In genomic region chr17:43019418-43019817, GRCh38 we compare ENCODE assay signal across 11 cellular contexts. TPM values are rescaled to one million over a fixed set of nuclear protein-coding genes. Genes with fewer than 3 reads are reported as not detected.
DNase-seq lines count a peak whose midpoint lies in the region; ATAC-seq and TF ChIP-seq lines count a peak whose summit lies in the region.
"Had no signal": no experiment of that assay in that cellular context is flagged by ENCODE, and none has a peak within 500 bp of the region (broad histone marks: within the 10 kb centered on the region; RNA-seq: fewer than 3 reads in every experiment).

No MANE protein-coding gene starts in this region.

- no peak overlapping the region for H2AK5ac ChIP-seq in mesenchymal stem cell (ENCODE audit: low read length, severe bottlenecking)

- TF ChIP-seq CTCF in SK-N-SH (IDR thresholded peaks at IDR 0.05) (no peak), body of pancreas (IDR thresholded peaks at IDR 0.05) (no peak), thyroid gland (IDR thresholded peaks at IDR 0.05) (no peak)

- ATAC-seq in SK-N-SH treated with all-trans-retinoic acid at 6 μM for 48 hours = no peak
- no peak for ATAC-seq in body of pancreas
- ATAC-seq: foreskin keratinocyte had no signal

- H3K4me3 ChIP-seq in SK-N-SH (ENCODE audit: low read depth in 2 of 2, low read length in 1 of 2) = no peak overlapping the region
- H3K4me3 ChIP-seq in body of pancreas = no peak overlapping the region
- peak overlapping the region in 1 of 2 experiments; percentile 99 for H3K4me3 ChIP-seq in mesenchymal stem cell (ENCODE audit: insufficient read depth in 1 of 2, low read depth in 1 of 2, low read length in 2 of 2)
- no peak overlapping the region for H3K4me3 ChIP-seq in thyroid gland (replicated peaks in 1 of 3)
- H3K4me3 ChIP-seq in MG63 = no peak overlapping the region

- H4K8ac ChIP-seq in mesenchymal stem cell (ENCODE audit: low read length) = no peak overlapping the region

- H3K79me2 ChIP-seq in SK-N-SH (ENCODE audit: insufficient read depth) = peaks cover 31% of the 10 kb centered on the region

- H3F3A ChIP-seq in SK-N-SH (replicated peaks; ENCODE audit: insufficient read depth) = peaks cover 2% of the 10 kb centered on the region

- no peak overlapping the region for H2BK120ac ChIP-seq in mesenchymal stem cell (ENCODE audit: low read depth, low read length)

- DNase-seq in SK-N-SH = no peak
- no peak for DNase-seq in body of pancreas
- peak; percentile 54 for DNase-seq in mesenchymal stem cell
- DNase-seq in thyroid gland = no peak
- no peak for DNase-seq in MG63
- no peak for DNase-seq in stimulated activated CD4-positive, alpha-beta T cell treated with anti-CD3 and anti-CD28 coated beads, Interleukin-12 subunit alpha, Interleukin-12 subunit beta, amount 100 ng/mL, for 4 hours
- DNase-seq in NCI-H2029 (lab: John Stamatoyannopoulos, UW) = no peak
- DNase-seq: activated CD8-positive, alpha-beta memory T cell treated with anti-CD3 and anti-CD28 coated beads for 24 hours; foreskin keratinocyte had no signal

- H2AFZ ChIP-seq in SK-N-SH (ENCODE audit: low read depth) (no peak overlapping the region), mesenchymal stem cell (ENCODE audit: low read depth, low read length) (no peak overlapping the region)

- no peaks in the 10 kb centered on the region for H3K9me3 ChIP-seq in SK-N-SH
- no peaks in the 10 kb centered on the region for H3K9me3 ChIP-seq in body of pancreas
- no peaks in the 10 kb centered on the region for H3K9me3 ChIP-seq in mesenchymal stem cell (ENCODE audit: control insufficient read depth, low read length)
- no peaks in the 10 kb centered on the region for H3K9me3 ChIP-seq in thyroid gland
- no peaks in the 10 kb centered on the region for H3K9me3 ChIP-seq in MG63

- H2BK15ac ChIP-seq in mesenchymal stem cell (ENCODE audit: low read depth, poor library complexity, severe bottlenecking) = peak overlapping the region; percentile 15

- H3K79me1 ChIP-seq in mesenchymal stem cell (replicated peaks; ENCODE audit: low read length, poor library complexity, severe bottlenecking) = peaks cover 24% of the 10 kb centered on the region

- CTCF ChIA-PET in SK-N-SH (lab: Yijun Ruan, JAX) = interaction anchor here (2.4 kb wide), 1 partner anchor 21 kb away, joined by 9 read pairs; the partner anchor contains the start of gene RPL27

- H3K4me1 ChIP-seq in SK-N-SH (ENCODE audit: control insufficient read depth in 1 of 2, insufficient read depth in 2 of 2, low read depth in 1 of 2, low read length in 1 of 2) = peaks cover 0 to 26% of the 10 kb centered on the region in 2 experiments; a peak in 2 of 4 replicates
- H3K4me1 ChIP-seq in body of pancreas = peaks cover 27% of the 10 kb centered on the region
- H3K4me1 ChIP-seq in mesenchymal stem cell (ENCODE audit: control insufficient read depth, insufficient read depth, low read depth, low read length) = peaks cover 25% of the 10 kb centered on the region
- H3K4me1 ChIP-seq in thyroid gland = peaks cover 2 to 54% of the 10 kb centered on the region in 2 donors
- H3K4me1 ChIP-seq: foreskin keratinocyte had no signal

- no peak overlapping the region for H3K14ac ChIP-seq in mesenchymal stem cell (ENCODE audit: low read length in 2 of 2)

- intact Hi-C loops in body of pancreas (cut with DNase I) (loop anchor here (10.0 kb wide), 1 partner anchor 325 kb away; no protein-coding TSS in a partner anchor), thyroid gland (cut with DNase I) (loop anchor here (10.0 kb wide), 1 partner anchor 295 kb away; no protein-coding TSS in a partner anchor)

- no peak overlapping the region for H3K23ac ChIP-seq in mesenchymal stem cell (ENCODE audit: low read length in 2 of 2)

- H3K4ac ChIP-seq in mesenchymal stem cell (ENCODE audit: low read depth in 1 of 2, low read length in 2 of 2) = peak overlapping the region; percentile 5 to 79

- no peak overlapping the region for H4K91ac ChIP-seq in mesenchymal stem cell (ENCODE audit: low read length)

- peak overlapping the region; percentile 43 to 69 for H2BK12ac ChIP-seq in mesenchymal stem cell (ENCODE audit: low read length in 2 of 2)

- H3K9me2 ChIP-seq in SK-N-SH = no peaks in the 10 kb centered on the region

- H3K36me3 ChIP-seq in SK-N-SH (replicated peaks in 1 of 2; ENCODE audit: control insufficient read depth in 1 of 2, insufficient read depth in 2 of 2, low read length in 1 of 2) (peaks cover 15 to 26% of the 10 kb centered on the region in 2 experiments), body of pancreas (replicated peaks in 1 of 2; ENCODE audit: insufficient read depth in 1 of 2, low read depth in 2 of 2) (no peaks in the 10 kb centered on the region), mesenchymal stem cell (ENCODE audit: control insufficient read depth in 1 of 2, insufficient read depth in 2 of 2, low read depth in 1 of 2, low read length in 2 of 2) (peaks cover 44 to 56% of the 10 kb centered on the region in 2 experiments), thyroid gland (peaks cover 3 to 21% of the 10 kb centered on the region in 2 donors), MG63 (peaks cover 55% of the 10 kb centered on the region)

- H4K20me1 ChIP-seq in SK-N-SH (ENCODE audit: insufficient read depth) = 0 out of 2 replicates have a peak, but pooled peaks cover 6% of the 10 kb centered on the region

- H3K9ac ChIP-seq in SK-N-SH (no peak overlapping the region), mesenchymal stem cell (ENCODE audit: low read length) (peak overlapping the region; percentile 96)

- H3K27me3 ChIP-seq in SK-N-SH (ENCODE audit: insufficient read depth) (no peaks in the 10 kb centered on the region), body of pancreas (no peaks in the 10 kb centered on the region), mesenchymal stem cell (ENCODE audit: control insufficient read depth in 1 of 2, insufficient read depth in 1 of 2, low read length in 2 of 2) (no peaks in the 10 kb centered on the region), thyroid gland (no peaks in the 10 kb centered on the region), MG63 (no peaks in the 10 kb centered on the region)

- H3K4me2 ChIP-seq in SK-N-SH (peak overlapping the region; percentile 98; the same call in 1 of the 2 replicates), mesenchymal stem cell (ENCODE audit: low read length, poor library complexity, severe bottlenecking) (no peak overlapping the region)

- no peak for TF ChIP-seq RAD21 in SK-N-SH (IDR thresholded peaks at IDR 0.05; ENCODE audit: low read length)

- TF ChIP-seq POLR2A in body of pancreas (IDR thresholded peaks at IDR 0.05) = no peak
- TF ChIP-seq POLR2A in thyroid gland (IDR thresholded peaks at IDR 0.05) = no peak

- H3K27ac ChIP-seq in SK-N-SH (ENCODE audit: low read depth in 2 of 2, low read length in 1 of 2) (peak overlapping the region in 1 of 2 experiments; percentile 20; a peak in 1 of 4 replicates), body of pancreas (peak overlapping the region in 3 of 4 donors; percentile 21 to 36 (median 34)), mesenchymal stem cell (ENCODE audit: low read length, poor library complexity, severe bottlenecking) (no peak overlapping the region), thyroid gland (peak overlapping the region in 2 of 3 donors; percentile 61 to 92)
- H3K27ac ChIP-seq: foreskin keratinocyte had no signal

- POLR2A ChIA-PET in SK-N-SH (lab: Yijun Ruan, JAX) = interaction anchor here (1.5 kb wide), 1 partner anchor 21 kb away, joined by 7 read pairs; the partner anchor contains the start of gene RPL27

- 76% methylated on average over 7 of the region's 7 CpGs for WGBS in SK-N-SH (ENCODE audit: low lambda C conversion rate)
- WGBS in body of pancreas, 2 donors = 55 to 56% methylated on average over 7 of the region's 7 CpGs
- WGBS in mesenchymal stem cell = 35% methylated on average over 6 of the region's 7 CpGs
- 44 to 46% methylated on average over 7 of the region's 7 CpGs for WGBS in thyroid gland, 2 donors

- peak overlapping the region; percentile 10 to 44 for H3K18ac ChIP-seq in mesenchymal stem cell (ENCODE audit: low read depth in 1 of 2, low read length in 2 of 2)

- no peak overlapping the region for H2BK5ac ChIP-seq in mesenchymal stem cell (ENCODE audit: low read depth, low read length, poor library complexity, severe bottlenecking)

- no peak for TF ChIP-seq EP300 in SK-N-SH (IDR thresholded peaks at IDR 0.05; ENCODE audit: borderline replicate concordance in 1 of 2, low read depth in 1 of 2, low read length in 1 of 2)

RNA-seq across cellular contexts. Expression of gene VAT1, which starts 2.8 kb away (rescaled TPM):
- polyA plus RNA-seq in SK-N-SH (2012; rRNA removed) = 157 and 170 TPM in 2 replicates
- polyA plus RNA-seq in SK-N-SH (2012; cell fraction: cytosol; rRNA removed) = 89.3 and 131 TPM in 2 replicates
- 83.7 and 107 TPM in 2 replicates for polyA plus RNA-seq in SK-N-SH (2012; cell fraction: nucleus; rRNA removed)
- total RNA-seq in body of pancreas = 100 to 1,000 TPM in 1 of 2 donors, 10 to 100 TPM in 1; 83.7 to 101 TPM
- polyA plus RNA-seq in mesenchymal stem cell (2013, experiment 1 of 2) = 775 TPM
- polyA plus RNA-seq in mesenchymal stem cell (2013, experiment 2 of 2) = 762 TPM
- 100 to 1,000 TPM; 118 to 153 (median 131) TPM for total RNA-seq in thyroid gland
- 181 and 263 TPM in 2 replicates for total RNA-seq in MG63 (2014; rRNA removed; shearing (Covaris generic); ENCODE audit: low replicate concordance)

RNA-seq across cellular contexts. Expression of gene RND2, which starts 5.6 kb away (rescaled TPM):
- polyA plus RNA-seq in SK-N-SH (2012; rRNA removed) = 8.9 and 10.5 TPM in 2 replicates
- polyA plus RNA-seq in SK-N-SH (2012; cell fraction: cytosol; rRNA removed) = 6.6 and 8.4 TPM in 2 replicates
- polyA plus RNA-seq in SK-N-SH (2012; cell fraction: nucleus; rRNA removed) = 5.6 and 6.5 TPM in 2 replicates
- under 1 TPM; 0.33 to 0.52 TPM for total RNA-seq in body of pancreas
- 1.1 TPM for polyA plus RNA-seq in mesenchymal stem cell (2013, experiment 1 of 2)
- polyA plus RNA-seq in mesenchymal stem cell (2013, experiment 2 of 2) = 1.2 TPM
- 10 to 100 TPM in 2 of 4 donors, 1 to 10 TPM in 2; 5.2 to 14.8 (median 10.3) TPM for total RNA-seq in thyroid gland
- not detected in 2 replicates for total RNA-seq in MG63 (2014; rRNA removed; shearing (Covaris generic); ENCODE audit: low replicate concordance)
- total RNA-seq: NCI-H460 had no signal

RNA-seq across cellular contexts. Expression of gene IFI35, which starts 12.8 kb away (rescaled TPM):
- polyA plus RNA-seq in SK-N-SH (2012; rRNA removed) = 15.7 and 17.6 TPM in 2 replicates
- polyA plus RNA-seq in SK-N-SH (2012; cell fraction: cytosol; rRNA removed) = 9.8 and 12.8 TPM in 2 replicates
- 17.8 and 19.4 TPM in 2 replicates for polyA plus RNA-seq in SK-N-SH (2012; cell fraction: nucleus; rRNA removed)
- total RNA-seq in body of pancreas (10 to 100 TPM; 16.2 to 19.5 TPM), thyroid gland (10 to 100 TPM; 23.9 to 43.9 (median 35.8) TPM)
- polyA plus RNA-seq in mesenchymal stem cell (2013, experiment 1 of 2) = 27.4 TPM
- 24.5 TPM for polyA plus RNA-seq in mesenchymal stem cell (2013, experiment 2 of 2)
- total RNA-seq in MG63 (2014; rRNA removed; shearing (Covaris generic); ENCODE audit: low replicate concordance) = 10.7 and 26.8 TPM in 2 replicates

RNA-seq across cellular contexts. Expression of gene RPL27, which starts 21.2 kb away (rescaled TPM):
- polyA plus RNA-seq in SK-N-SH (2012; rRNA removed) = 4,890 and 6,383 TPM in 2 replicates
- 5,586 and 7,027 TPM in 2 replicates for polyA plus RNA-seq in SK-N-SH (2012; cell fraction: cytosol; rRNA removed)
- polyA plus RNA-seq in SK-N-SH (2012; cell fraction: nucleus; rRNA removed) = 1,500 and 1,605 TPM in 2 replicates
- total RNA-seq in body of pancreas = 100 to 1,000 TPM; 406 to 507 TPM
- polyA plus RNA-seq in mesenchymal stem cell (2013, experiment 1 of 2) = 5,075 TPM
- polyA plus RNA-seq in mesenchymal stem cell (2013, experiment 2 of 2) = 4,888 TPM
- 1,000 to 10,000 TPM in 2 of 4 donors, 100 to 1,000 TPM in 2; 425 to 1,406 (median 814) TPM for total RNA-seq in thyroid gland
- total RNA-seq in MG63 (2014; rRNA removed; shearing (Covaris generic); ENCODE audit: low replicate concordance) = 2,193 and 2,673 TPM in 2 replicates

RNA-seq across cellular contexts. Expression of gene RUNDC1, which starts 39.1 kb away (rescaled TPM):
- 9.0 and 9.5 TPM in 2 replicates for polyA plus RNA-seq in SK-N-SH (2012; rRNA removed)
- polyA plus RNA-seq in SK-N-SH (2012; cell fraction: cytosol; rRNA removed) = 6.1 and 7.4 TPM in 2 replicates
- 10.4 and 11.6 TPM in 2 replicates for polyA plus RNA-seq in SK-N-SH (2012; cell fraction: nucleus; rRNA removed)
- total RNA-seq in body of pancreas = 10 to 100 TPM; 17.1 to 37.6 TPM
- 6.8 TPM for polyA plus RNA-seq in mesenchymal stem cell (2013, experiment 1 of 2)
- polyA plus RNA-seq in mesenchymal stem cell (2013, experiment 2 of 2) = 7.1 TPM
- total RNA-seq in thyroid gland = 10 to 100 TPM; 25.8 to 31.9 (median 28.4) TPM
- 3.8 and 5.1 TPM in 2 replicates for total RNA-seq in MG63 (2014; rRNA removed; shearing (Covaris generic); ENCODE audit: low replicate concordance)
